Comparison of ENCODE assay signal across 27 cellular contexts in genomic region chr4:86968477-86969015, GRCh38.
"Had no signal": no experiment of that assay in that cellular context is flagged by ENCODE, and none has a peak within 500 bp of the region (broad histone marks: within the 10 kb centered on the region; RNA-seq: fewer than 3 reads in every experiment).

No MANE protein-coding gene starts in this region.

- H3K27me3 Mint-ChIP-seq: activated CD4-positive, alpha-beta memory T cell treated with anti-CD3 and anti-CD28 coated beads, Interleukin-2, amount 10 ng/mL, durations not matched to agents 7 days and 5 days; activated naive CD8-positive, alpha-beta T cell treated with anti-CD3 and anti-CD28 coated beads for 36 hours; activated T-helper 17 cell treated with anti-CD3 and anti-CD28 coated beads, Interleukin-2, amount 50 U/mL, for 72 hours; naive B cell; stimulated activated naive CD8-positive, alpha-beta T cell treated with anti-CD3 and anti-CD28 coated beads, Interleukin-15, Interleukin-2, amounts not matched to agents 100 ng/mL and 50 ng/mL, for 24 hours had no signal

- H3K4me1 ChIP-seq: prostate gland had no signal

- H3K4me2 ChIP-seq: neural progenitor cell had no signal

- ATAC-seq: activated T-helper 17 cell treated with anti-CD3 and anti-CD28 coated beads, Interleukin-2, amount 50 U/mL, for 72 hours; gastroesophageal sphincter; heart right ventricle; mucosa of descending colon; WTC11 had no signal

- H3K36me3 Mint-ChIP-seq: activated naive CD8-positive, alpha-beta T cell treated with anti-CD3 and anti-CD28 coated beads for 36 hours; immature natural killer cell; neural progenitor cell; WTC11 had no signal

- H3K9ac ChIP-seq: neural progenitor cell had no signal

- H2AFZ ChIP-seq: neural progenitor cell had no signal

- H3K27ac Mint-ChIP-seq: activated CD4-positive, alpha-beta memory T cell treated with anti-CD3 and anti-CD28 coated beads, Interleukin-2, amount 10 ng/mL, durations not matched to agents 7 days and 5 days; activated naive CD8-positive, alpha-beta T cell treated with anti-CD3 and anti-CD28 coated beads for 36 hours; activated T-helper 17 cell treated with anti-CD3 and anti-CD28 coated beads, Interleukin-2, amount 50 U/mL, for 72 hours; immature natural killer cell; naive B cell; neural progenitor cell; stimulated activated naive CD8-positive, alpha-beta T cell treated with anti-CD3 and anti-CD28 coated beads, Interleukin-15, Interleukin-2, amounts not matched to agents 100 ng/mL and 50 ng/mL, for 24 hours; WTC11 had no signal

- H3K27ac ChIP-seq: breast epithelium, esophagus muscularis mucosa, gastroesophageal sphincter, neural progenitor cell, prostate gland, right atrium auricular region, vagina had no signal

- FAIRE-seq: TTC549 had no signal

- H3K9me3 ChIP-seq: breast epithelium, esophagus muscularis mucosa, gastroesophageal sphincter, heart right ventricle, mucosa of descending colon, prostate gland, right atrium auricular region, vagina had no signal

- H3K4me3 Mint-ChIP-seq: activated CD4-positive, alpha-beta memory T cell treated with anti-CD3 and anti-CD28 coated beads, Interleukin-2, amount 10 ng/mL, durations not matched to agents 7 days and 5 days; activated naive CD8-positive, alpha-beta T cell treated with anti-CD3 and anti-CD28 coated beads for 36 hours; activated T-helper 17 cell treated with anti-CD3 and anti-CD28 coated beads, Interleukin-2, amount 50 U/mL, for 72 hours; immature natural killer cell; naive B cell; neural progenitor cell; stimulated activated naive CD8-positive, alpha-beta T cell treated with anti-CD3 and anti-CD28 coated beads, Interleukin-15, Interleukin-2, amounts not matched to agents 100 ng/mL and 50 ng/mL, for 24 hours; WTC11 had no signal

- H3K27me3 ChIP-seq: breast epithelium, esophagus muscularis mucosa, gastroesophageal sphincter, heart right ventricle, neural progenitor cell, right atrium auricular region, vagina had no signal

- H3K9me3 Mint-ChIP-seq: activated CD4-positive, alpha-beta memory T cell treated with anti-CD3 and anti-CD28 coated beads, Interleukin-2, amount 10 ng/mL, durations not matched to agents 7 days and 5 days; activated naive CD8-positive, alpha-beta T cell treated with anti-CD3 and anti-CD28 coated beads for 36 hours; activated T-helper 17 cell treated with anti-CD3 and anti-CD28 coated beads, Interleukin-2, amount 50 U/mL, for 72 hours; immature natural killer cell; naive B cell; neural progenitor cell; stimulated activated naive CD8-positive, alpha-beta T cell treated with anti-CD3 and anti-CD28 coated beads, Interleukin-15, Interleukin-2, amounts not matched to agents 100 ng/mL and 50 ng/mL, for 24 hours; WTC11 had no signal

- DNase-seq: activated CD4-positive, alpha-beta memory T cell treated with anti-CD3 and anti-CD28 coated beads, Interleukin-2, amount 10 ng/mL, durations not matched to agents 7 days and 5 days; activated CD4-positive, alpha-beta T cell treated with anti-CD3 and anti-CD28 coated beads for 4 hours; activated naive CD4-positive, alpha-beta T cell; activated naive CD8-positive, alpha-beta T cell treated with anti-CD3 and anti-CD28 coated beads for 36 hours; activated T-cell treated with anti-CD3 and anti-CD28 coated beads, Interleukin-2, amount 50 U/mL, for 1 hour; amniotic stem cell; cortex of kidney; effector CD4-positive, alpha-beta T cell; heart right ventricle; immature natural killer cell; kidney glomerular epithelial cell; mucosa of descending colon; naive B cell; stimulated activated CD4-positive, alpha-beta T cell treated with anti-CD3 and anti-CD28 coated beads, Interleukin-15, amount 100 ng/mL, for 24 hours; stimulated activated CD4-positive, alpha-beta T cell treated with anti-CD3 and anti-CD28 coated beads, Interleukin-2, amount 100 ng/mL, for 48 hours had no signal

- H3K4me3 ChIP-seq: breast epithelium, esophagus muscularis mucosa, gastroesophageal sphincter, heart right ventricle, mucosa of descending colon, neural progenitor cell, prostate gland, right atrium auricular region, skin epidermis, vagina had no signal

- H3K36me3 ChIP-seq: breast epithelium, esophagus muscularis mucosa, gastroesophageal sphincter, heart right ventricle, neural progenitor cell, prostate gland, right atrium auricular region, vagina had no signal
